ENCODE assay signal across 16 cellular contexts in genomic region chr14:101231828-101232227, GRCh38.
DNase-seq lines count a peak whose midpoint lies in the region; ATAC-seq, FAIRE-seq and TF ChIP-seq lines count a peak whose summit lies in the region.
"Had no signal": no experiment of that assay in that cellular context is flagged by ENCODE, and none has a peak within 500 bp of the region (broad histone marks: within the 10 kb centered on the region; RNA-seq: fewer than 3 reads in every experiment).

No MANE protein-coding gene starts in this region.

- H3K9me3 ChIP-seq in A549 (no peaks in the 10 kb centered on the region), HEK293 (ENCODE audit: control insufficient read depth, insufficient read depth, low read depth, low read length) (no peaks in the 10 kb centered on the region), osteoblast (ENCODE audit: low read depth, low read length) (no peaks in the 10 kb centered on the region), upper lobe of left lung (no peaks in the 10 kb centered on the region)

- no peak for FAIRE-seq in A549 (lab: Jason Lieb, UNC)
- FAIRE-seq: A204.1, GM12892 had no signal

- H3K9me3 Mint-ChIP-seq in glutamatergic neuron (ENCODE audit: unreplicated experiment), result peaks cover 4% of the 10 kb centered on the region

- TF ChIP-seq RAD21 in A549 (conservative IDR thresholded peaks at IDR 0.05 in 1 of 2, IDR thresholded peaks at IDR 0.05 in 1 of 2), result no peak

- no peak overlapping the region for H3K4me3 Mint-ChIP-seq in glutamatergic neuron (ENCODE audit: unreplicated experiment)

- H3K4me2 ChIP-seq in A549 (no peak overlapping the region), osteoblast (ENCODE audit: insufficient read depth, low read length) (no peak overlapping the region)

- H3K4me3 ChIP-seq in A549 (no peak overlapping the region), HEK293 (ENCODE audit: low read depth, low read length) (no peak overlapping the region), osteoblast (ENCODE audit: insufficient read depth, low read length) (no peak overlapping the region), upper lobe of left lung (no peak overlapping the region)

- no peaks in the 10 kb centered on the region for H3K36me3 Mint-ChIP-seq in glutamatergic neuron (ENCODE audit: unreplicated experiment)

- POLR2A ChIA-PET in A549 (lab: Yijun Ruan, JAX) (no interaction called here), HEK293 (lab: Yijun Ruan, JAX) (no interaction called here)

- no peaks in the 10 kb centered on the region for H3K36me3 ChIP-seq in HEK293 (ENCODE audit: control insufficient read depth in 2 of 2, insufficient read depth in 1 of 2, low read length in 2 of 2)
- no peaks in the 10 kb centered on the region for H3K36me3 ChIP-seq in osteoblast (ENCODE audit: insufficient read depth, low read length)
- H3K36me3 ChIP-seq in upper lobe of left lung, result no peaks in the 10 kb centered on the region

- H3K27ac ChIP-seq in A549 (peak overlapping the region; percentile 22 to 50; a peak in 3 of 6 replicates), HEK293 (ENCODE audit: extremely low read depth, low read depth, low read length) (no peak overlapping the region), osteoblast (ENCODE audit: low read depth, low read length) (no peak overlapping the region), upper lobe of left lung (no peak overlapping the region)
- H3K27ac ChIP-seq: C4-2B had no signal

- H3K79me2 ChIP-seq in osteoblast (ENCODE audit: insufficient read depth, low read length), result no peaks in the 10 kb centered on the region

- H3K4me1 ChIP-seq in A549, result peaks cover 23% of the 10 kb centered on the region
- H3K4me1 ChIP-seq in HEK293 (ENCODE audit: control insufficient read depth, insufficient read depth, low read length), result no peaks in the 10 kb centered on the region
- H3K4me1 ChIP-seq in osteoblast (ENCODE audit: insufficient read depth, low read length), result no peaks in the 10 kb centered on the region
- no peaks in the 10 kb centered on the region for H3K4me1 ChIP-seq in upper lobe of left lung

- H4K20me1 ChIP-seq in osteoblast (ENCODE audit: insufficient read depth, low read length), result no peaks in the 10 kb centered on the region

- peaks cover 5% of the 10 kb centered on the region for H3K27me3 Mint-ChIP-seq in glutamatergic neuron (ENCODE audit: unreplicated experiment)

- H2AFZ ChIP-seq in osteoblast (ENCODE audit: low read length), result no peak overlapping the region

- CTCF ChIA-PET in A549 (lab: Yijun Ruan, JAX) (interaction anchor here (1.1 to 1.6 kb wide), 2 partner anchors 381 to 396 kb away, joined by 3 to 6 read pairs; no protein-coding TSS in a partner anchor), HEK293 (lab: Yijun Ruan, JAX) (interaction anchor here (0.6 kb wide), 1 partner anchor 553 kb away, joined by 4 read pairs; no protein-coding TSS in a partner anchor)

- H3K27ac Mint-ChIP-seq in glutamatergic neuron (ENCODE audit: unreplicated experiment), result no peak overlapping the region

- TF ChIP-seq CTCF in A549 (IDR thresholded peaks at IDR 0.05) (no peak), HEK293 (tag by site-specific recombination; IDR thresholded peaks at IDR 0.05) (no peak), osteoblast (IDR thresholded peaks at IDR 0.05; ENCODE audit: extremely low read depth, low read depth, low read length) (no peak), upper lobe of left lung (IDR thresholded peaks at IDR 0.05) (no peak), glutamatergic neuron (IDR thresholded peaks at IDR 0.05; ENCODE audit: partially characterized antibody, unreplicated experiment) (no peak)

- TF ChIP-seq EP300 in A549 (IDR thresholded peaks at IDR 0.05) (no peak), upper lobe of left lung (IDR thresholded peaks at IDR 0.05) (no peak)

- TF ChIP-seq POLR2A in A549 (IDR thresholded peaks at IDR 0.05; ENCODE audit: low read length) (no peak), upper lobe of left lung (IDR thresholded peaks at IDR 0.05) (no peak)

- DNase-seq in A549 (ENCODE audit: low read depth in 1 of 2, low spot score in 1 of 2) (no peak), left lobe of liver (ENCODE audit: low spot score) (peak; percentile 27), osteoblast (ENCODE audit: insufficient read length, low spot score, missing footprints) (peak; percentile 38), upper lobe of left lung (no peak), glutamatergic neuron (no peak)
- DNase-seq: DMS 273 treated with DMSO at 0.1 percent for 48 hours, KBM-7, NCI-H1417 treated with DMSO at 0.1 percent for 48 hours, NCI-H2029 treated with DMSO at 0.1 percent for 48 hours, NCI-H510A treated with DMSO at 0.1 percent for 48 hours had no signal

- WGBS in A549 (ENCODE audit: missing lambda C conversion rate), result 91% methylated on average over 4 of the region's 4 CpGs
- 78 to 84% methylated on average over 4 of the region's 4 CpGs for WGBS in upper lobe of left lung, 2 donors

- ATAC-seq in A549 (no peak), left lobe of liver (no peak), HG02610 (IDR thresholded peaks at IDR 0.05; ENCODE audit: unreplicated experiment) (no peak), upper lobe of left lung (ENCODE audit: low FRiP score in 2 of 2) (no peak)
- ATAC-seq: HCT116 had no signal

- H3K27me3 ChIP-seq in osteoblast (ENCODE audit: insufficient read depth, low read length) (peaks cover under 1% of the 10 kb centered on the region), upper lobe of left lung (no peaks in the 10 kb centered on the region)

- peaks cover 3% of the 10 kb centered on the region for H3K4me1 Mint-ChIP-seq in glutamatergic neuron (ENCODE audit: low read depth, unreplicated experiment)

TF ChIP-seq in A549, 52 proteins besides CTCF, POLR2A, EP300 and RAD21:
- TF ChIP-seq PHF8 (IDR thresholded peaks at IDR 0.05; ENCODE audit: borderline replicate concordance, low read depth), result no peak
- no peak for TF ChIP-seq ATOH8 (CRISPR knock-in tag; IDR thresholded peaks at IDR 0.05; ENCODE audit: low read depth)
- TF ChIP-seq MAFK (IDR thresholded peaks at IDR 0.05; ENCODE audit: partially characterized antibody), result no peak

TF ChIP-seq in HEK293, 187 proteins besides CTCF, POLR2A, EP300 and RAD21:
- TF ChIP-seq EGR2 (tag by site-specific recombination; IDR thresholded peaks at IDR 0.05; ENCODE audit: low read depth), result 0 out of 2 replicates have a peak, but pooled peaks have one; percentile 23
- no peak for TF ChIP-seq ZNF248 (tag by site-specific recombination; IDR thresholded peaks at IDR 0.05)

Comparison
In these comparisons a context has a peak if more than half of its experiments do, and no peak if none do; other contexts are left out.
1. DNase-seq: peak in left lobe of liver (single experiment) and osteoblast (single experiment); none in A549 (0 of 2), upper lobe of left lung (0 of 2) and glutamatergic neuron (single experiment).
2. H3K27ac ChIP-seq: peak in A549 (2 of 2); none in HEK293 (single experiment), osteoblast (single experiment) and upper lobe of left lung (0 of 4).